In the genomic region with DNA sequence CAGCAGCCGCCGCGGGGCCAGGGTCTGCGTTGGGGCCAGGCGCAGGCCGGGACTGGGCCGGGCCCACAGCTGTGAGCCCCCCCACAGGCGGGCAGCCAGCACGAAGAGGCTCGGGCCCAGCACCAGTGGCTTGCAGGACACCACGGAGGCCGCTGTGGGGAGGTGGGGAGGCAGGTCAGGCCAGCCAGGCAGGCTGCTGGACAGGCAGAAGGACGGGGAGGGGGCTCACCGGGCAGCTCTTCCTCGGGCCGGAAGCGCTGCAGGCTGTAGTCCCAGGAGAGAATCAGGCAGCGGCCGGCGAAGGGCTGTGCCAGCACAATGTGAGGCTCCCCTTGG, we compare ENCODE assay signal across 24 cellular contexts. TPM values are rescaled to one million over a fixed set of nuclear protein-coding genes. Genes with fewer than 3 reads are reported as not detected.
DNase-seq lines count a peak whose midpoint lies in the region; ATAC-seq and TF ChIP-seq lines count a peak whose summit lies in the region.
"Had no signal": no experiment of that assay in that cellular context is flagged by ENCODE, and none has a peak within 500 bp of the region (broad histone marks: within the 10 kb centered on the region; RNA-seq: fewer than 3 reads in every experiment).

No MANE protein-coding gene starts in this region.

- peak; percentile 48 for DNase-seq in GM23338 (ENCODE audit: low spot score)
- peak in 9 of 10 donors; percentile 58 to 84 (median 79) for DNase-seq in dorsolateral prefrontal cortex
- peak; percentile 38 for DNase-seq in nephron progenitor cell
- DNase-seq in superior temporal gyrus (ENCODE audit: extremely low spot score) = peak; percentile 53
- DNase-seq in NK-92 (lab: John Stamatoyannopoulos, UW; ENCODE audit: unreplicated experiment) = no peak
- DNase-seq in GF-D8 (lab: John Stamatoyannopoulos, UW) = no peak
- no peak for DNase-seq in stimulated activated CD4-positive, alpha-beta T cell treated with anti-CD3 and anti-CD28 coated beads, Interleukin-15, amount 100 ng/mL, for 24 hours
- DNase-seq: activated CD8-positive, alpha-beta T cell treated with anti-CD3 and anti-CD28 coated beads for 36 hours; activated naive CD8-positive, alpha-beta T cell treated with anti-CD3 and anti-CD28 coated beads for 36 hours; activated T-cell treated with anti-CD3 and anti-CD28 coated beads, Interleukin-2, amount 50 U/mL, for 48 hours; effector CD4-positive, alpha-beta T cell; kidney; MM.1S; NCI-H187; spleen; T-cell had no signal

- TF ChIP-seq CTCF in GM23338 (conservative IDR thresholded peaks at IDR 0.05; ENCODE audit: low read depth in 2 of 2) (no peak), dorsolateral prefrontal cortex (IDR thresholded peaks at IDR 0.05 in 54 of 56, conservative IDR thresholded peaks at IDR 0.05 in 2 of 56; ENCODE audit: low read depth in 1 of 56, partially characterized antibody in 56 of 56) (peak in 14 of 56 donors; percentile 9 to 50 (median 24)), nephron progenitor cell (IDR thresholded peaks at IDR 0.05) (no peak)

- intact Hi-C loops in dorsolateral prefrontal cortex (cut with DNase I) = no loop called here

- no peaks in the 10 kb centered on the region for H3F3A ChIP-seq in GM23338 (replicated peaks; ENCODE audit: low read depth)

- H3K4me2 ChIP-seq in GM23338 = no peak overlapping the region
- H3K4me2 ChIP-seq: hepatocyte had no signal

- H4K20me1 ChIP-seq in GM23338 (replicated peaks; ENCODE audit: insufficient read depth) = no peaks in the 10 kb centered on the region

- H3K27ac Mint-ChIP-seq in GM23338 (no peak overlapping the region), nephron progenitor cell (no peak overlapping the region)
- H3K27ac Mint-ChIP-seq: activated CD8-positive, alpha-beta T cell treated with anti-CD3 and anti-CD28 coated beads for 36 hours; activated naive CD8-positive, alpha-beta T cell treated with anti-CD3 and anti-CD28 coated beads for 36 hours; T-cell had no signal

- H3K9me3 Mint-ChIP-seq in GM23338 (no peaks in the 10 kb centered on the region), nephron progenitor cell (no peaks in the 10 kb centered on the region)
- H3K9me3 Mint-ChIP-seq: activated CD8-positive, alpha-beta T cell treated with anti-CD3 and anti-CD28 coated beads for 36 hours; activated naive CD8-positive, alpha-beta T cell treated with anti-CD3 and anti-CD28 coated beads for 36 hours; T-cell had no signal

- H3K27me3 Mint-ChIP-seq in GM23338 (ENCODE audit: insufficient read depth, low read depth, poor library complexity) (peaks cover 4% of the 10 kb centered on the region), nephron progenitor cell (ENCODE audit: low read depth, poor library complexity) (peaks cover 4% of the 10 kb centered on the region)
- H3K27me3 Mint-ChIP-seq: activated CD8-positive, alpha-beta T cell treated with anti-CD3 and anti-CD28 coated beads for 36 hours; activated naive CD8-positive, alpha-beta T cell treated with anti-CD3 and anti-CD28 coated beads for 36 hours; T-cell had no signal

- no peak overlapping the region for H3K4me3 ChIP-seq in GM23338
- peak overlapping the region in 39 of 59 donors; percentile 10 to 83 (median 37) for H3K4me3 ChIP-seq in dorsolateral prefrontal cortex
- H3K4me3 ChIP-seq: hepatocyte, ovary, spleen had no signal

- H3K27me3 ChIP-seq in GM23338 (ENCODE audit: insufficient read depth) (no peaks in the 10 kb centered on the region), dorsolateral prefrontal cortex (no peaks in the 10 kb centered on the region)
- H3K27me3 ChIP-seq: hepatocyte, ovary, spleen had no signal

- no peaks in the 10 kb centered on the region for H3K9me2 ChIP-seq in GM23338 (ENCODE audit: insufficient read depth)

- H2AFZ ChIP-seq in GM23338 = no peak overlapping the region
- H2AFZ ChIP-seq: hepatocyte had no signal

- peaks cover 7% of the 10 kb centered on the region for H3K4me1 ChIP-seq in GM23338 (ENCODE audit: insufficient read depth)

- H3K36me3 Mint-ChIP-seq in GM23338 (ENCODE audit: low read depth) (no peaks in the 10 kb centered on the region), nephron progenitor cell (ENCODE audit: low read depth) (no peaks in the 10 kb centered on the region)
- H3K36me3 Mint-ChIP-seq: activated naive CD8-positive, alpha-beta T cell treated with anti-CD3 and anti-CD28 coated beads for 36 hours; T-cell had no signal

- H3K27ac ChIP-seq in GM23338 (ENCODE audit: low read depth) (no peak overlapping the region), dorsolateral prefrontal cortex (peak overlapping the region; percentile 29 to 100 (median 98))
- H3K27ac ChIP-seq: ovary, spleen, VCaP had no signal

- no peaks in the 10 kb centered on the region for H3K79me2 ChIP-seq in GM23338 (replicated peaks; ENCODE audit: insufficient read depth)
- H3K79me2 ChIP-seq: hepatocyte had no signal

- H3K4me1 Mint-ChIP-seq in GM23338 = peaks cover 18% of the 10 kb centered on the region; the same call in 2 of the 3 replicates
- H3K4me1 Mint-ChIP-seq in nephron progenitor cell = peaks cover 50% of the 10 kb centered on the region

- H3K4me3 Mint-ChIP-seq in GM23338 = no peak overlapping the region
- no peak overlapping the region for H3K4me3 Mint-ChIP-seq in nephron progenitor cell
- H3K4me3 Mint-ChIP-seq: activated CD8-positive, alpha-beta T cell treated with anti-CD3 and anti-CD28 coated beads for 36 hours; activated naive CD8-positive, alpha-beta T cell treated with anti-CD3 and anti-CD28 coated beads for 36 hours; T-cell had no signal

- H3K36me3 ChIP-seq in GM23338 (ENCODE audit: insufficient read depth) = no peaks in the 10 kb centered on the region
- H3K36me3 ChIP-seq: ovary, spleen had no signal

- ATAC-seq in GM23338 = peak; percentile 40
- ATAC-seq in GM18520 (IDR thresholded peaks at IDR 0.05; ENCODE audit: unreplicated experiment) = no peak
- ATAC-seq: activated CD8-positive, alpha-beta T cell treated with anti-CD3 and anti-CD28 coated beads for 36 hours; T-cell had no signal

TF ChIP-seq in GM23338, 12 proteins besides CTCF, POLR2A, EP300 and RAD21:
- no peak for TF ChIP-seq EZH2 (IDR thresholded peaks at IDR 0.05; ENCODE audit: low read depth, unreplicated experiment)
- TF ChIP-seq NANOG (IDR thresholded peaks at IDR 0.05; ENCODE audit: borderline replicate concordance) = no peak
- no peak for TF ChIP-seq EZH2phosphoT487 (IDR thresholded peaks at IDR 0.05; ENCODE audit: unreplicated experiment)
- TF ChIP-seq REST (IDR thresholded peaks at IDR 0.05; ENCODE audit: unreplicated experiment) = no peak
- TF ChIP-seq CREB1 (CRISPR knock-in tag; IDR thresholded peaks at IDR 0.05; ENCODE audit: low read depth) = no peak
- TF ChIP-seq JUNB (IDR thresholded peaks at IDR 0.05; ENCODE audit: unreplicated experiment) = no peak
- no peak for TF ChIP-seq ZNF331 (CRISPR knock-in tag; IDR thresholded peaks at IDR 0.05; ENCODE audit: low read depth)
- no peak for TF ChIP-seq ZNF114 (CRISPR knock-in tag; IDR thresholded peaks at IDR 0.05)
- no peak for TF ChIP-seq STAT1 (IDR thresholded peaks at IDR 0.05; ENCODE audit: unreplicated experiment)

RNA-seq across cellular contexts. Expression of gene LGI4, which starts 8.3 kb away (rescaled TPM):
- total RNA-seq in GM23338 (2014; rRNA removed; shearing (Covaris generic)) = 3.6 and 4.3 TPM in 2 replicates
- polyA plus RNA-seq in GM23338 (2016; fragmentation: Nextera tagmentation; extraction: Ambion mirVana) = 2.3 and 3.4 TPM in 2 replicates
- total RNA-seq in dorsolateral prefrontal cortex = 100 to 1,000 TPM in 9 of 120 experiments, 10 to 100 TPM in 111; 44.4 to 136 (median 72.9) TPM
- total RNA-seq: activated naive CD8-positive, alpha-beta T cell treated with anti-CD3 and anti-CD28 coated beads for 36 hours; bronchial epithelial cell; Daoy had no signal

RNA-seq across cellular contexts. Expression of gene FXYD3, which starts 11.0 kb away (rescaled TPM):
- not detected in 2 replicates for total RNA-seq in GM23338 (2014; rRNA removed; shearing (Covaris generic))
- 0.81 and 0.89 TPM in 2 replicates for polyA plus RNA-seq in GM23338 (2016; fragmentation: Nextera tagmentation; extraction: Ambion mirVana)
- 10 to 100 TPM in 2 of 120 experiments, 1 to 10 TPM in 110, under 1 TPM in 5, not detected in 3; 0.55 to 17.3 (median 3.3) TPM for total RNA-seq in dorsolateral prefrontal cortex
- total RNA-seq: activated CD8-positive, alpha-beta T cell treated with anti-CD3 and anti-CD28 coated beads for 36 hours; activated naive CD8-positive, alpha-beta T cell treated with anti-CD3 and anti-CD28 coated beads for 36 hours; Daoy; fibroblast of lung; spleen had no signal
- polyA plus RNA-seq: AG04450, fibroblast of lung had no signal

RNA-seq across cellular contexts. Expression of gene FXYD1, which starts 12.0 kb away (rescaled TPM):
- 1.5 and 1.7 TPM in 2 replicates for total RNA-seq in GM23338 (2014; rRNA removed; shearing (Covaris generic))
- polyA plus RNA-seq in GM23338 (2016; fragmentation: Nextera tagmentation; extraction: Ambion mirVana) = 26.8 and 31.3 TPM in 2 replicates
- total RNA-seq in dorsolateral prefrontal cortex = 100 to 1,000 TPM in 117 of 120 experiments, 10 to 100 TPM in 3; 86.4 to 482 (median 185) TPM
- total RNA-seq: bronchial epithelial cell, Daoy had no signal

RNA-seq across cellular contexts. Expression of gene FXYD7, which starts 16.5 kb away (rescaled TPM):
- total RNA-seq in GM23338 (2014; rRNA removed; shearing (Covaris generic)) = 9.6 and 15.9 TPM in 2 replicates
- 43.7 and 44.0 TPM in 2 replicates for polyA plus RNA-seq in GM23338 (2016; fragmentation: Nextera tagmentation; extraction: Ambion mirVana)
- 100 to 1,000 TPM in 116 of 120 experiments, 10 to 100 TPM in 4; 72.7 to 214 (median 155) TPM for total RNA-seq in dorsolateral prefrontal cortex
- total RNA-seq: bronchial epithelial cell, fibroblast of lung had no signal
- polyA plus RNA-seq: AG04450, fibroblast of lung had no signal

RNA-seq across cellular contexts. Expression of gene FXYD5, which starts 27.9 kb away (rescaled TPM):
- 97.7 and 98.9 TPM in 2 replicates for total RNA-seq in GM23338 (2014; rRNA removed; shearing (Covaris generic))
- polyA plus RNA-seq in GM23338 (2016; fragmentation: Nextera tagmentation; extraction: Ambion mirVana) = 222 and 233 TPM in 2 replicates
- 10 to 100 TPM in 101 of 120 experiments, 1 to 10 TPM in 19; 5.8 to 36.4 (median 14.0) TPM for total RNA-seq in dorsolateral prefrontal cortex

Comparison
In these comparisons a context has a peak if more than half of its experiments do, and no peak if none do; other contexts are left out.
1. DNase-seq: peak in GM23338 (single experiment), dorsolateral prefrontal cortex (9 of 10), nephron progenitor cell (single experiment) and superior temporal gyrus (single experiment); none in NK-92 (single experiment), GF-D8 (single experiment) and stimulated activated CD4-positive, alpha-beta T cell treated with anti-CD3 and anti-CD28 coated beads, Interleukin-15, amount 100 ng/mL, for 24 hours (single experiment).
2. RNA of gene FXYD1, which starts 12.0 kb away (total RNA-seq): 86.4 to 482 TPM in dorsolateral prefrontal cortex; 1.5 to 1.7 TPM in GM23338; every median in the first group is over 10 times any median in the second.